1 cellular context compared by ENCODE assay signal in the genomic region with DNA sequence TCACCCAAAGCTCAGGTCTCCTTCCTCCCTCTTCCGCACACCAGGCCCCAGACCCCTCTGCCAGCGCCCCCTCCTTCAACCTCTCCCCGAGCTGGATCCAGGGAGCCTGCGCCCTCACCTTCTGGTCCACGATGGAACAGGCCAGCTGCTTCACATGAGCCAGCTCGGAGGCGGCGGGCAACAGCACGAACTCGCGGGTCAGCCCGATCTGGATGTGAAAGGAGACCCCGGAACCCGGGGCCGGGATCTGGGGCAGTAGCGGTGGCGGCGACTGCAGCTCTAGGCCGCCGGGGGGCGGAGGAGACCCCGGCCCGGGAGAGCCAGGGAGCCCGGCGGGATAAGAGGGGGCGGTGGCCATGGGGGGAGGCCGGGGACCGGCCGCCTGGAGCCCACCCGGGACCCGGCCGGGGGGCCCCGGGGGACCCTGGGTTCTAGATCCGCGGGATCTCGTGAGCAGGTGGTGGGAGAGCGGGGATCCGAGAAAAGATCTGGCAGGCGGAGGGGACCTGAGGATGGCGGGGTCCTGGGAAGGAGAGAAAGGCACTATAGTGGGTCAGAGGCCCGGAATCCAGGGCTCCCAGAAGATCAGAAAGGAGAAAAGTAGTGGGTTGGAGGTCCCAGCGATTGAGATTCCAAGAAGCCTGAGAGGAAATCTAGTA.
TF ChIP-seq lines count a peak whose summit lies in the region.

No MANE protein-coding gene starts in this region.

TF ChIP-seq in H1, 55 proteins besides CTCF, POLR2A, EP300 and RAD21:
- TF ChIP-seq JUND (IDR thresholded peaks at IDR 0.05; ENCODE audit: low read length): no peak
- no peak for TF ChIP-seq KDM1A (IDR thresholded peaks at IDR 0.05; ENCODE audit: borderline replicate concordance, low read length)
- TF ChIP-seq, protein P1, sequence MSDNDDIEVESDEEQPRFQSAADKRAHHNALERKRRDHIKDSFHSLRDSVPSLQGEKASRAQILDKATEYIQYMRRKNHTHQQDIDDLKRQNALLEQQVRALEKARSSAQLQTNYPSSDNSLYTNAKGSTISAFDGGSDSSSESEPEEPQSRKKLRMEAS (IDR thresholded peaks at IDR 0.05): no peak
- no peak for TF ChIP-seq MAFK (IDR thresholded peaks at IDR 0.05; ENCODE audit: low read depth, low read length)
- no peak for TF ChIP-seq KDM4A (IDR thresholded peaks at IDR 0.05; ENCODE audit: low read depth, low read length, severe bottlenecking)
- no peak for TF ChIP-seq RFX5 (IDR thresholded peaks at IDR 0.05; ENCODE audit: borderline replicate concordance, low read depth, low read length)
- TF ChIP-seq, protein P2, sequence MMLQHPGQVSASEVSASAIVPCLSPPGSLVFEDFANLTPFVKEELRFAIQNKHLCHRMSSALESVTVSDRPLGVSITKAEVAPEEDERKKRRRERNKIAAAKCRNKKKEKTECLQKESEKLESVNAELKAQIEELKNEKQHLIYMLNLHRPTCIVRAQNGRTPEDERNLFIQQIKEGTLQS (IDR thresholded peaks at IDR 0.05; ENCODE audit: insufficient read depth, low read depth, low read length): no peak
